Comparison of ENCODE assay signal across 8 cellular contexts in the genomic region with DNA sequence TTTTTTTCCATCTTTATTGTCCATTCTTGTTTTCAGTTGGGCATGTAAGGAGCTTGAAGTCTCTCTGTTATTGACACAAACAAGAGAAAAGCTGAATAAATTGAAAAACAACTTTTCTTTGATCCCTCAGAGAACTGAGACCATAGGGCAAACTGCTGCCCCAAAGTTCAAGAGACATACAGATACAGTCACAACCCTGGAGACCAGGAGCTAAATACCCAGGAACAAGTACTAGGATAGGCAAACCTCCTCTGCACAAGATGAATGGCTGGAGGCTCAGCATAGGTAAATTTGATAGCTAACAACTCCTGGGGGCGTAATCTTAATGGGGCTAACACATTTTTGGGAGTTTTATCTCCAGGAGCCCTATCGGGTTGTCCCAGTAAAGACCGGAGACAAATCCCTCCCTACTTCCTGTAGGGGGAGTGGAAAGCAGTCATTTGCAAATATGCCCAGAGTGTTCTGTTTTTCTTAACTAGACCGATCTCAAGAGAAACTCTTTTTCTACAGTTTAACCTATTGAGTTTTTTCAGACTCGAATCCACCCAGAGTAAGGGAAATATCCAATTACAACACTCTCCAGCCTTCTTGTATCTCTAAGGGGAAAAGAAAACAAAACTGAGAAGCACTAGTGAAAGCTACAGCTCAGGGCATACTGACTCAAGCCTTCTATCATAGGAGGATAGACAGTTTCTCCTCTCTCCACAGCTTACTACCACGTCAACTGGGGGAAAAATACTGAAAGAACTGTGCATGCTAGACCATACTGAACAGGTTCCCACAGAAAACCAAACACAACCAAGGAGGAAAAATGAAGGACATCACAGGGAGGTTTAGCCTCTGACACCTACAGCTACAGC. TPM values are rescaled to one million over a fixed set of nuclear protein-coding genes. Genes with fewer than 3 reads are reported as not detected.
DNase-seq lines count a peak whose midpoint lies in the region; ATAC-seq and TF ChIP-seq lines count a peak whose summit lies in the region.

No MANE protein-coding gene starts in this region.

- H3K27ac Mint-ChIP-seq in Caco-2 (ENCODE audit: unreplicated experiment) (no peak overlapping the region), endodermal cell (peak overlapping the region; percentile 71)

- H3K27me3 ChIP-seq in Caco-2 (replicated peaks; ENCODE audit: control insufficient read depth, insufficient read depth, low read length) (no peaks in the 10 kb centered on the region), endodermal cell (ENCODE audit: control insufficient read depth, insufficient read depth, low read length, poor library complexity, severe bottlenecking) (no peaks in the 10 kb centered on the region), heart left ventricle (no peaks in the 10 kb centered on the region)

- H3K27ac ChIP-seq in endodermal cell (ENCODE audit: low read depth, low read length) (no peak overlapping the region), heart left ventricle (no peak overlapping the region)

- 25 to 31% methylated on average over 1 to 5 of the region's 6 CpGs for WGBS in endodermal cell (ENCODE audit: insufficient coverage in 1 of 2, insufficient read length in 1 of 2), 2 experiments
- WGBS in heart left ventricle, 4 donors: 17 to 45% (median 25%) methylated on average over 6 of the region's 6 CpGs

- BruUV-seq in Caco-2 (replicated peaks; lab: Mats Ljungman, UMichigan): no TSS peak

- TF ChIP-seq CTCF in Caco-2 (IDR thresholded peaks at IDR 0.05; ENCODE audit: insufficient read depth in 1 of 2, low read depth in 1 of 2, low read length in 1 of 2, severe bottlenecking in 1 of 2, unreplicated experiment in 1 of 2) (peak; percentile 37 to 48), endodermal cell (conservative IDR thresholded peaks at IDR 0.05) (peak; percentile 62), heart left ventricle (IDR thresholded peaks at IDR 0.05) (peak in 1 of 12 donors; percentile 9)

- peak overlapping the region; percentile 58 for H3K4me3 Mint-ChIP-seq in Caco-2 (ENCODE audit: unreplicated experiment)
- peak overlapping the region; percentile 18 for H3K4me3 Mint-ChIP-seq in endodermal cell

- H3K36me3 ChIP-seq in Caco-2 (ENCODE audit: control insufficient read depth, insufficient read depth, low read length) (no peaks in the 10 kb centered on the region), endodermal cell (ENCODE audit: control insufficient read depth, insufficient read depth, low read length) (no peaks in the 10 kb centered on the region), heart left ventricle (no peaks in the 10 kb centered on the region)

- ATAC-seq in GM21515 (IDR thresholded peaks at IDR 0.05; ENCODE audit: unreplicated experiment) (peak; percentile 75), heart left ventricle (no peak)

- H3K4me3 ChIP-seq in Caco-2 (ENCODE audit: low read depth, low read length) (peak overlapping the region; percentile 20; the same call in 1 of the 2 replicates), endodermal cell (ENCODE audit: low read length) (peak overlapping the region; percentile 69), heart left ventricle (peak overlapping the region in 3 of 12 donors; percentile 4 to 30 (median 9))

- no peaks in the 10 kb centered on the region for H3K27me3 Mint-ChIP-seq in Caco-2 (ENCODE audit: insufficient read depth, unreplicated experiment)
- H3K27me3 Mint-ChIP-seq in endodermal cell (ENCODE audit: insufficient read depth): no peaks in the 10 kb centered on the region

- CTCF ChIA-PET in Caco-2 (lab: Charles Lee): interaction anchor here (0.6 kb wide), 1 partner anchor 392 kb away, joined by 5 read pairs; no protein-coding TSS in a partner anchor

- H3K4me1 Mint-ChIP-seq in Caco-2 (ENCODE audit: low read depth, unreplicated experiment): peaks cover 8% of the 10 kb centered on the region
- H3K4me1 Mint-ChIP-seq in endodermal cell: peaks cover 6% of the 10 kb centered on the region

- no peak overlapping the region for H3K9ac ChIP-seq in endodermal cell (ENCODE audit: extremely low read depth, low read length, poor library complexity, severe bottlenecking)

- DNase-seq in Caco-2 (no peak), HK-2 (ENCODE audit: unreplicated experiment) (peak; percentile 0), endodermal cell (no peak), stromal cell of bone marrow (ENCODE audit: low read depth) (peak; percentile 9), cerebellar nuclear complex (lab: John Stamatoyannopoulos, UW) (no peak), heart left ventricle (no peak)
- DNase-seq in stimulated activated CD4-positive, alpha-beta T cell treated with anti-CD3 and anti-CD28 coated beads, Interleukin-12 subunit alpha, Interleukin-12 subunit beta, amount 100 ng/mL, for 4 hours: no peak

- POLR2A ChIA-PET in Caco-2 (lab: Charles Lee): no interaction called here

- intact Hi-C loops in Caco-2 (cut with micrococcal nuclease; ENCODE audit: unreplicated experiment) (no loop called here), heart left ventricle (cut with DNase I) (no loop called here)

- H3K9me3 ChIP-seq in Caco-2 (no peaks in the 10 kb centered on the region), endodermal cell (ENCODE audit: control insufficient read depth, low read length) (no peaks in the 10 kb centered on the region), heart left ventricle (no peaks in the 10 kb centered on the region)

- H3K9me3 Mint-ChIP-seq in Caco-2 (ENCODE audit: unreplicated experiment) (no peaks in the 10 kb centered on the region), endodermal cell (peaks cover 24% of the 10 kb centered on the region)

- H3K4me1 ChIP-seq in Caco-2 (no peaks in the 10 kb centered on the region), endodermal cell (ENCODE audit: control insufficient read depth, insufficient read depth, low read length) (no peaks in the 10 kb centered on the region), heart left ventricle (no peaks in the 10 kb centered on the region)

- H3K36me3 Mint-ChIP-seq in Caco-2 (ENCODE audit: insufficient read depth, unreplicated experiment) (no peaks in the 10 kb centered on the region), endodermal cell (ENCODE audit: low read depth) (no peaks in the 10 kb centered on the region)

- TF ChIP-seq POLR2A in heart left ventricle (IDR thresholded peaks at IDR 0.05): no peak

RNA-seq across cellular contexts. Expression of a gene that starts 23.1 kb away (rescaled TPM):
- total RNA-seq in Caco-2 (2022) (not detected in 2 replicates), endodermal cell (not detected), heart left ventricle (not detected)
- not detected for polyA plus RNA-seq in endodermal cell (2013, experiment 1 of 2)
- polyA plus RNA-seq in endodermal cell (2013, experiment 2 of 2): not detected
- not detected for polyA plus RNA-seq in heart left ventricle

RNA-seq across cellular contexts. Expression of a gene that starts 25.3 kb away (rescaled TPM):
- total RNA-seq in Caco-2 (2022): not detected in 2 replicates
- total RNA-seq in endodermal cell: not detected
- not detected for polyA plus RNA-seq in endodermal cell (2013, experiment 1 of 2)
- polyA plus RNA-seq in endodermal cell (2013, experiment 2 of 2): not detected
- under 1 TPM in 2 of 9 donors, not detected in 7; 0.37 to 0.40 TPM for total RNA-seq in heart left ventricle
- under 1 TPM in 1 of 2 donors, not detected in 1; 0.07 TPM for polyA plus RNA-seq in heart left ventricle

RNA-seq across cellular contexts. Expression of a gene that starts 34.2 kb away (rescaled TPM):
- total RNA-seq in Caco-2 (2022) (28.0 and 32.1 TPM in 2 replicates), endodermal cell (10 to 100 TPM; 24.0 to 37.1 TPM), heart left ventricle (10 to 100 TPM; 16.9 to 30.4 (median 22.3) TPM)
- 28.1 TPM for polyA plus RNA-seq in endodermal cell (2013, experiment 1 of 2)
- 28.3 TPM for polyA plus RNA-seq in endodermal cell (2013, experiment 2 of 2)
- polyA plus RNA-seq in heart left ventricle: 10 to 100 TPM; 14.7 to 44.3 TPM

Comparison
In these comparisons a context has a peak if more than half of its experiments do, and no peak if none do; other contexts are left out.
1. DNase-seq: peak in HK-2 (single experiment) and stromal cell of bone marrow (single experiment); none in Caco-2 (0 of 2), endodermal cell (single experiment), cerebellar nuclear complex (0 of 2), stimulated activated CD4-positive, alpha-beta T cell treated with anti-CD3 and anti-CD28 coated beads, Interleukin-12 subunit alpha, Interleukin-12 subunit beta, amount 100 ng/mL, for 4 hours (single experiment) and heart left ventricle (0 of 5).